ENCODE assay signal across 29 cellular contexts in genomic region chr5:2153350-2153749, GRCh38.
"Had no signal": no experiment of that assay in that cellular context is flagged by ENCODE, and none has a peak within 500 bp of the region (broad histone marks: within the 10 kb centered on the region; RNA-seq: fewer than 3 reads in every experiment).

No MANE protein-coding gene starts in this region.

- H3K27ac Mint-ChIP-seq: activated CD4-positive, alpha-beta memory T cell treated with anti-CD3 and anti-CD28 coated beads, Interleukin-2, amount 10 ng/mL, durations not matched to agents 7 days and 5 days; activated CD4-positive, alpha-beta T cell treated with anti-CD3 and anti-CD28 coated beads for 36 hours; activated CD4-positive, alpha-beta T cell treated with anti-CD3 and anti-CD28 coated beads, Interleukin-2, amount 10 ng/mL, durations not matched to agents 24 days and 14 days; activated naive CD4-positive, alpha-beta T cell treated with anti-CD3 and anti-CD28 coated beads, Interleukin-2, amount 10 ng/mL, durations not matched to agents 7 days and 5 days; activated naive CD4-positive, alpha-beta T cell treated with anti-CD3 and anti-CD28 coated beads, Interleukin-2, amount 50 U/mL, for 72 hours; activated naive CD8-positive, alpha-beta T cell treated with anti-CD3 and anti-CD28 coated beads, Interleukin-2, amount 10 ng/mL, durations not matched to agents 7 days and 5 days; activated T-cell treated with anti-CD3 and anti-CD28 coated beads, Interleukin-2, amount 50 U/mL, for 24 hours; activated T-cell treated with anti-CD3 and anti-CD28 coated beads, Interleukin-2, amount 50 U/mL, for 72 hours; brain had no signal

- H3K4me1 ChIP-seq: ascending aorta, breast epithelium, colonic mucosa had no signal

- H3K36me3 Mint-ChIP-seq: activated naive CD4-positive, alpha-beta T cell treated with anti-CD3 and anti-CD28 coated beads, Interleukin-2, amount 10 ng/mL, durations not matched to agents 7 days and 5 days; activated naive CD4-positive, alpha-beta T cell treated with anti-CD3 and anti-CD28 coated beads, Interleukin-2, amount 50 U/mL, for 72 hours; activated naive CD8-positive, alpha-beta T cell treated with anti-CD3 and anti-CD28 coated beads, Interleukin-2, amount 10 ng/mL, durations not matched to agents 7 days and 5 days; brain had no signal

- H3K9me3 ChIP-seq: ascending aorta, breast epithelium, colonic mucosa, esophagus squamous epithelium had no signal

- H3K27ac ChIP-seq: ascending aorta, breast epithelium, cardiac muscle cell, colonic mucosa, epithelial cell of prostate, esophagus squamous epithelium had no signal

- H3K27me3 Mint-ChIP-seq: activated CD4-positive, alpha-beta memory T cell treated with anti-CD3 and anti-CD28 coated beads, Interleukin-2, amount 10 ng/mL, durations not matched to agents 7 days and 5 days; activated CD4-positive, alpha-beta T cell treated with anti-CD3 and anti-CD28 coated beads, Interleukin-2, amount 10 ng/mL, durations not matched to agents 24 days and 14 days; activated naive CD4-positive, alpha-beta T cell treated with anti-CD3 and anti-CD28 coated beads, Interleukin-2, amount 10 ng/mL, durations not matched to agents 7 days and 5 days had no signal

- H3K4me3 ChIP-seq: ascending aorta, breast epithelium, cardiac muscle cell, colonic mucosa, esophagus squamous epithelium had no signal

- H3K4me3 Mint-ChIP-seq: activated CD4-positive, alpha-beta memory T cell treated with anti-CD3 and anti-CD28 coated beads, Interleukin-2, amount 10 ng/mL, durations not matched to agents 7 days and 5 days; activated CD4-positive, alpha-beta T cell treated with anti-CD3 and anti-CD28 coated beads for 36 hours; activated CD4-positive, alpha-beta T cell treated with anti-CD3 and anti-CD28 coated beads, Interleukin-2, amount 10 ng/mL, durations not matched to agents 24 days and 14 days; activated naive CD4-positive, alpha-beta T cell treated with anti-CD3 and anti-CD28 coated beads, Interleukin-2, amount 10 ng/mL, durations not matched to agents 7 days and 5 days; activated naive CD8-positive, alpha-beta T cell treated with anti-CD3 and anti-CD28 coated beads, Interleukin-2, amount 10 ng/mL, durations not matched to agents 7 days and 5 days; activated T-cell treated with anti-CD3 and anti-CD28 coated beads, Interleukin-2, amount 50 U/mL, for 24 hours; activated T-cell treated with anti-CD3 and anti-CD28 coated beads, Interleukin-2, amount 50 U/mL, for 72 hours; brain had no signal

- H3K9me3 Mint-ChIP-seq: activated CD4-positive, alpha-beta memory T cell treated with anti-CD3 and anti-CD28 coated beads, Interleukin-2, amount 10 ng/mL, durations not matched to agents 7 days and 5 days; activated CD4-positive, alpha-beta T cell treated with anti-CD3 and anti-CD28 coated beads, Interleukin-2, amount 10 ng/mL, durations not matched to agents 24 days and 14 days; activated naive CD4-positive, alpha-beta T cell treated with anti-CD3 and anti-CD28 coated beads, Interleukin-2, amount 10 ng/mL, durations not matched to agents 7 days and 5 days; activated naive CD4-positive, alpha-beta T cell treated with anti-CD3 and anti-CD28 coated beads, Interleukin-2, amount 50 U/mL, for 72 hours; activated naive CD8-positive, alpha-beta T cell treated with anti-CD3 and anti-CD28 coated beads, Interleukin-2, amount 10 ng/mL, durations not matched to agents 7 days and 5 days; activated T-cell treated with anti-CD3 and anti-CD28 coated beads, Interleukin-2, amount 50 U/mL, for 24 hours; activated T-cell treated with anti-CD3 and anti-CD28 coated beads, Interleukin-2, amount 50 U/mL, for 72 hours had no signal

- H3K27me3 ChIP-seq: ascending aorta, breast epithelium, cardiac muscle cell, colonic mucosa, esophagus squamous epithelium had no signal

- DNase-seq: activated CD4-positive, alpha-beta memory T cell treated with anti-CD3 and anti-CD28 coated beads, Interleukin-2, amount 10 ng/mL, durations not matched to agents 7 days and 5 days; activated CD4-positive, alpha-beta T cell treated with anti-CD3 and anti-CD28 coated beads for 36 hours; activated CD4-positive, alpha-beta T cell treated with anti-CD3 and anti-CD28 coated beads, Interleukin-2, amount 10 ng/mL, durations not matched to agents 24 days and 14 days; activated CD4-positive, alpha-beta T cell treated with anti-CD3 and anti-CD28 coated beads, Interleukin-2, amount 50 U/mL, for 4 hours; activated CD4-positive, CD25-positive, alpha-beta regulatory T cell; activated CD4-positive, CD25-positive, alpha-beta regulatory T cell treated with anti-CD3 and anti-CD28 coated beads, Interleukin-2, amount 50 U/mL, for 72 hours; activated CD8-positive, alpha-beta memory T cell treated with anti-CD3 and anti-CD28 coated beads, Interleukin-2, amount 50 U/mL, for 48 hours; activated gamma-delta T cell; activated naive CD4-positive, alpha-beta T cell; activated naive CD4-positive, alpha-beta T cell treated with anti-CD3 and anti-CD28 coated beads, Interleukin-2, amount 10 ng/mL, durations not matched to agents 7 days and 5 days; activated naive CD8-positive, alpha-beta T cell treated with anti-CD3 and anti-CD28 coated beads, Interleukin-2, amount 10 ng/mL, durations not matched to agents 7 days and 5 days; activated T-cell treated with anti-CD3 and anti-CD28 coated beads for 4 hours; activated T-cell treated with anti-CD3 and anti-CD28 coated beads, Interleukin-2, amount 50 U/mL, for 24 hours; activated T-cell treated with anti-CD3 and anti-CD28 coated beads, Interleukin-2, amount 50 U/mL, for 72 hours; central memory CD4-positive, alpha-beta T cell; cerebellar nuclear complex; colonic mucosa; effector CD8-positive, alpha-beta T cell; esophagus squamous epithelium; foreskin melanocyte; T-helper 2 cell had no signal

- ATAC-seq: activated CD4-positive, alpha-beta T cell treated with anti-CD3 and anti-CD28 coated beads for 36 hours; activated naive CD4-positive, alpha-beta T cell treated with anti-CD3 and anti-CD28 coated beads, Interleukin-2, amount 50 U/mL, for 72 hours; activated T-cell treated with anti-CD3 and anti-CD28 coated beads, Interleukin-2, amount 50 U/mL, for 72 hours had no signal

- FAIRE-seq: endometrium, endothelial cell of umbilical vein had no signal

- H3K4me1 Mint-ChIP-seq: activated CD4-positive, alpha-beta memory T cell treated with anti-CD3 and anti-CD28 coated beads, Interleukin-2, amount 10 ng/mL, durations not matched to agents 7 days and 5 days; activated CD4-positive, alpha-beta T cell treated with anti-CD3 and anti-CD28 coated beads for 36 hours; activated naive CD4-positive, alpha-beta T cell treated with anti-CD3 and anti-CD28 coated beads, Interleukin-2, amount 10 ng/mL, durations not matched to agents 7 days and 5 days; activated naive CD8-positive, alpha-beta T cell treated with anti-CD3 and anti-CD28 coated beads, Interleukin-2, amount 10 ng/mL, durations not matched to agents 7 days and 5 days had no signal

- H3K36me3 ChIP-seq: ascending aorta, breast epithelium, cardiac muscle cell, colonic mucosa, esophagus squamous epithelium had no signal
